11 cellular contexts compared by ENCODE assay signal in genomic region chrX:12137982-12138365, GRCh38. TPM values are rescaled to one million over a fixed set of nuclear protein-coding genes. Genes with fewer than 3 reads are reported as not detected.
DNase-seq lines count a peak whose midpoint lies in the region; ATAC-seq and TF ChIP-seq lines count a peak whose summit lies in the region.
"Had no signal": no experiment of that assay in that cellular context is flagged by ENCODE, and none has a peak within 500 bp of the region (broad histone marks: within the 10 kb centered on the region; RNA-seq: fewer than 3 reads in every experiment).

No MANE protein-coding gene starts in this region.

- H3K4me3 ChIP-seq in heart right ventricle (peak overlapping the region; percentile 17 to 53 (median 40)), endocrine pancreas (ENCODE audit: control insufficient read depth, insufficient read depth, low read length) (peak overlapping the region; percentile 68), mesodermal cell (ENCODE audit: extremely low read depth, insufficient read depth, low read length, poor library complexity, severe bottlenecking) (peak overlapping the region; percentile 39)
- H3K4me3 ChIP-seq: SK-N-MC had no signal

- no peak for TF ChIP-seq CTCF in heart right ventricle (IDR thresholded peaks at IDR 0.05)

- H3K9ac ChIP-seq in endocrine pancreas (ENCODE audit: control insufficient read depth, insufficient read depth, low read length): peak overlapping the region; percentile 72

- H3K27me3 ChIP-seq in heart right ventricle (peaks cover 0 to 56% (median 3%) of the 10 kb centered on the region in 7 donors), endocrine pancreas (ENCODE audit: control insufficient read depth, insufficient read depth, low read length) (no peaks in the 10 kb centered on the region)

- H3K9me3 ChIP-seq in heart right ventricle (no peaks in the 10 kb centered on the region), endocrine pancreas (ENCODE audit: control insufficient read depth, low read length) (no peaks in the 10 kb centered on the region), mesodermal cell (ENCODE audit: control insufficient read depth, low read length) (no peaks in the 10 kb centered on the region)

- 0 to 1% methylated on average over 22 of the region's 22 CpGs for WGBS in heart right ventricle, 2 donors
- 0% methylated on average over 8 of the region's 22 CpGs; no CpG with 5 or more reads in 1 of the 2 experiments for WGBS in mesodermal cell (ENCODE audit: insufficient coverage in 2 of 2), 2 experiments

- no peak overlapping the region for H3K27ac ChIP-seq in heart right ventricle
- H3K27ac ChIP-seq in mesodermal cell (ENCODE audit: low read depth, low read length, severe bottlenecking): no peak overlapping the region
- H3K27ac ChIP-seq: SK-N-MC had no signal

- DNase-seq in heart right ventricle: no peak
- DNase-seq in Right ventricle myocardium superior: no peak
- no peak for DNase-seq in cerebellar nuclear complex (lab: John Stamatoyannopoulos, UW)
- no peak for DNase-seq in activated effector memory CD4-positive, alpha-beta T cell treated with Interleukin-2 at 50 U/mL for 16 hours
- no peak for DNase-seq in stimulated activated CD4-positive, alpha-beta T cell treated with anti-CD3 and anti-CD28 coated beads, Interleukin-4, amount 100 ng/mL, for 1 hour
- no peak for DNase-seq in T-helper 2 cell
- DNase-seq: NCI-H1436 treated with DMSO at 0.1 percent for 48 hours had no signal

- ATAC-seq in heart right ventricle (no peak), Right ventricle myocardium superior (ENCODE audit: poor library complexity) (no peak)

- H3K36me3 ChIP-seq in heart right ventricle (no peaks in the 10 kb centered on the region), endocrine pancreas (ENCODE audit: control insufficient read depth, insufficient read depth, low read length) (no peaks in the 10 kb centered on the region), mesodermal cell (ENCODE audit: control insufficient read depth, insufficient read depth, low read length) (no peaks in the 10 kb centered on the region)

- H3K4me1 ChIP-seq in heart right ventricle (no peaks in the 10 kb centered on the region), endocrine pancreas (ENCODE audit: control insufficient read depth, insufficient read depth, low read length) (no peaks in the 10 kb centered on the region), mesodermal cell (ENCODE audit: control insufficient read depth, insufficient read depth, low read length, poor library complexity, severe bottlenecking) (peaks cover 3% of the 10 kb centered on the region)

- intact Hi-C loops in heart right ventricle (cut with DNase I) (no loop called here), Right ventricle myocardium superior (cut with DNase I) (no loop called here)

RNA-seq across cellular contexts. Expression of gene FRMPD4, which starts 0.3 kb away (rescaled TPM):
- total RNA-seq in heart right ventricle (1 to 10 TPM in 8 of 10 donors, under 1 TPM in 2; 0.40 to 4.1 (median 2.4) TPM), Right ventricle myocardium superior (1.3 TPM)
- polyA plus RNA-seq in heart right ventricle: under 1 TPM; 0.03 to 0.44 TPM
- polyA plus RNA-seq in mesodermal cell (2013, experiment 1 of 2): 1.2 TPM
- 1.6 TPM for polyA plus RNA-seq in mesodermal cell (2013, experiment 2 of 2)
- total RNA-seq: CD4-positive, alpha-beta memory T cell had no signal
- polyA plus RNA-seq: CD4-positive, alpha-beta memory T cell had no signal
